In genomic region chr6:32983493-32983848, GRCh38 we compare ENCODE assay signal across 12 cellular contexts. TPM values are rescaled to one million over a fixed set of nuclear protein-coding genes. Genes with fewer than 3 reads are reported as not detected.
DNase-seq lines count a peak whose midpoint lies in the region; ATAC-seq and TF ChIP-seq lines count a peak whose summit lies in the region.
"Had no signal": no experiment of that assay in that cellular context is flagged by ENCODE, and none has a peak within 500 bp of the region (broad histone marks: within the 10 kb centered on the region; RNA-seq: fewer than 3 reads in every experiment).

No MANE protein-coding gene starts in this region.

- no peak overlapping the region for H3K4me3 Mint-ChIP-seq in activated naive CD4-positive, alpha-beta T cell treated with anti-CD3 and anti-CD28 coated beads, Interleukin-2, amount 10 ng/mL, durations not matched to agents 7 days and 5 days
- no peak overlapping the region for H3K4me3 Mint-ChIP-seq in endodermal cell

- no peaks in the 10 kb centered on the region for H3K27me3 ChIP-seq in RWPE2 (ENCODE audit: insufficient read depth, poor library complexity, severe bottlenecking)
- H3K27me3 ChIP-seq in endodermal cell (ENCODE audit: control insufficient read depth, insufficient read depth, low read length, poor library complexity, severe bottlenecking): no peaks in the 10 kb centered on the region
- H3K27me3 ChIP-seq in spleen (replicated peaks in 1 of 7): no peaks in the 10 kb centered on the region

- peaks cover 24% of the 10 kb centered on the region for H3K27me3 Mint-ChIP-seq in activated naive CD4-positive, alpha-beta T cell treated with anti-CD3 and anti-CD28 coated beads, Interleukin-2, amount 10 ng/mL, durations not matched to agents 7 days and 5 days
- peaks cover 2% of the 10 kb centered on the region for H3K27me3 Mint-ChIP-seq in endodermal cell (ENCODE audit: insufficient read depth)

- peak overlapping the region; percentile 46 for H3K27ac Mint-ChIP-seq in activated naive CD4-positive, alpha-beta T cell treated with anti-CD3 and anti-CD28 coated beads, Interleukin-2, amount 10 ng/mL, durations not matched to agents 7 days and 5 days
- H3K27ac Mint-ChIP-seq in endodermal cell: peak overlapping the region; percentile 41

- H3K36me3 Mint-ChIP-seq in activated naive CD4-positive, alpha-beta T cell treated with anti-CD3 and anti-CD28 coated beads, Interleukin-2, amount 10 ng/mL, durations not matched to agents 7 days and 5 days: peaks cover 35% of the 10 kb centered on the region
- H3K36me3 Mint-ChIP-seq in endodermal cell (ENCODE audit: low read depth): peaks cover 36% of the 10 kb centered on the region

- peaks cover 27% of the 10 kb centered on the region for H3K4me1 Mint-ChIP-seq in activated naive CD4-positive, alpha-beta T cell treated with anti-CD3 and anti-CD28 coated beads, Interleukin-2, amount 10 ng/mL, durations not matched to agents 7 days and 5 days
- H3K4me1 Mint-ChIP-seq in endodermal cell: peaks cover 24% of the 10 kb centered on the region

- intact Hi-C loops in spleen (cut with DNase I; ENCODE audit: low total_unique reads): loop anchor here (5.0 kb wide), 1 partner anchor 51 kb away; no protein-coding TSS in a partner anchor

- H3K9me3 Mint-ChIP-seq in activated naive CD4-positive, alpha-beta T cell treated with anti-CD3 and anti-CD28 coated beads, Interleukin-2, amount 10 ng/mL, durations not matched to agents 7 days and 5 days: no peaks in the 10 kb centered on the region
- H3K9me3 Mint-ChIP-seq in endodermal cell: no peaks in the 10 kb centered on the region

- peak overlapping the region; percentile 9 for H3K27ac ChIP-seq in RWPE2 (ENCODE audit: poor library complexity, severe bottlenecking)
- no peak overlapping the region for H3K27ac ChIP-seq in endodermal cell (ENCODE audit: low read depth, low read length)
- peak overlapping the region in 5 of 8 donors; percentile 24 to 65 (median 41) for H3K27ac ChIP-seq in spleen

- H3K4me3 ChIP-seq in RWPE2 (ENCODE audit: severe bottlenecking): no peak overlapping the region
- no peak overlapping the region for H3K4me3 ChIP-seq in endodermal cell (ENCODE audit: low read length)
- no peak overlapping the region for H3K4me3 ChIP-seq in spleen

- no peak for TF ChIP-seq POLR2A in spleen (IDR thresholded peaks at IDR 0.05)

- H3K36me3 ChIP-seq in RWPE2 (ENCODE audit: low read depth) (peaks cover 32% of the 10 kb centered on the region), endodermal cell (ENCODE audit: control insufficient read depth, insufficient read depth, low read length) (peaks cover 35% of the 10 kb centered on the region), spleen (peaks cover 9 to 60% (median 38%) of the 10 kb centered on the region in 6 donors)

- WGBS in endodermal cell (ENCODE audit: insufficient coverage in 1 of 2, insufficient read length in 1 of 2), 2 experiments: 83% methylated on average over 1 of the region's 1 CpG; no CpG with 5 or more reads in 1 of the 2 experiments
- 71 to 88% (median 78%) methylated on average over 1 of the region's 1 CpG for WGBS in spleen, 5 donors

- H3K9me3 ChIP-seq in RWPE2 (ENCODE audit: severe bottlenecking) (no peaks in the 10 kb centered on the region), endodermal cell (ENCODE audit: control insufficient read depth, low read length) (no peaks in the 10 kb centered on the region), spleen (no peaks in the 10 kb centered on the region)

- H3K9ac ChIP-seq in endodermal cell (ENCODE audit: extremely low read depth, low read length, poor library complexity, severe bottlenecking): no peak overlapping the region

- TF ChIP-seq CTCF in RWPE2 (IDR thresholded peaks at IDR 0.05; ENCODE audit: poor library complexity, severe bottlenecking) (no peak), endodermal cell (conservative IDR thresholded peaks at IDR 0.05) (no peak), spleen (IDR thresholded peaks at IDR 0.05 in 8 of 11, conservative IDR thresholded peaks at IDR 0.05 in 3 of 11) (no peak)

- H3K4me1 ChIP-seq in RWPE2 (ENCODE audit: insufficient read depth, poor library complexity, severe bottlenecking): no peaks in the 10 kb centered on the region
- H3K4me1 ChIP-seq in endodermal cell (ENCODE audit: control insufficient read depth, insufficient read depth, low read length): peaks cover 5% of the 10 kb centered on the region
- H3K4me1 ChIP-seq in spleen: peaks cover under 1 to 66% (median 43%) of the 10 kb centered on the region in 6 donors

- DNase-seq in activated naive CD4-positive, alpha-beta T cell treated with anti-CD3 and anti-CD28 coated beads, Interleukin-2, amount 10 ng/mL, durations not matched to agents 7 days and 5 days: no peak
- DNase-seq in activated naive CD4-positive, alpha-beta T cell treated with anti-CD3 and anti-CD28 coated beads, Interleukin-2, amount 50 U/mL, for 16 hours: no peak
- DNase-seq in RWPE2 (ENCODE audit: low spot score) (no peak), endodermal cell (peak; percentile 60), spleen (no peak), foreskin melanocyte (no peak), NCI-H1417 (lab: John Stamatoyannopoulos, UW) (no peak)
- DNase-seq: GDM1, NCI-H510A treated with DMSO at 0.1 percent for 48 hours, nucleus accumbens had no signal

- peak; percentile 21 for ATAC-seq in RWPE2 (ENCODE audit: low read depth)
- ATAC-seq in HG02798 (IDR thresholded peaks at IDR 0.05; ENCODE audit: poor library complexity, unreplicated experiment): no peak

- CTCF ChIA-PET in activated naive CD4-positive, alpha-beta T cell treated with anti-CD3 and anti-CD28 coated beads, Interleukin-2, amount 10 ng/mL, durations not matched to agents 7 days and 5 days (lab: Charles Lee): interaction anchor here (1.4 to 8.2 kb wide), 14 partner anchors 9 to 265 kb away, joined by 3 to 140 read pairs (median 20); partner anchors contain the start of genes HLA-DMA, HLA-DMB and TAP2

RNA-seq across cellular contexts. Expression of gene BRD2, which starts 15.1 kb away (rescaled TPM):
- total RNA-seq in endodermal cell (100 to 1,000 TPM; 209 to 233 TPM), spleen (100 to 1,000 TPM; 169 to 277 (median 234) TPM)
- 186 TPM for polyA plus RNA-seq in endodermal cell (2013, experiment 1 of 2)
- 176 TPM for polyA plus RNA-seq in endodermal cell (2013, experiment 2 of 2)
- 100 to 1,000 TPM in 2 of 3 donors, 10 to 100 TPM in 1; 80.5 to 127 (median 103) TPM for polyA plus RNA-seq in spleen

RNA-seq across cellular contexts. Expression of gene HLA-DOA, which starts 25.9 kb away (rescaled TPM):
- total RNA-seq in endodermal cell (10 to 100 TPM; 10.6 to 11.1 TPM), spleen (10 to 100 TPM; 30.8 to 89.5 (median 68.6) TPM)
- 2.3 TPM for polyA plus RNA-seq in endodermal cell (2013, experiment 1 of 2)
- polyA plus RNA-seq in endodermal cell (2013, experiment 2 of 2): 1.8 TPM
- 10 to 100 TPM; 36.9 to 48.7 (median 40.0) TPM for polyA plus RNA-seq in spleen
- total RNA-seq: MCF 10A had no signal

RNA-seq across cellular contexts. Expression of gene HLA-DMA, which starts 30.6 kb away (rescaled TPM):
- total RNA-seq in endodermal cell (10 to 100 TPM in 1 of 2 donors, 1 to 10 TPM in 1; 4.9 to 19.0 TPM), spleen (100 to 1,000 TPM; 141 to 218 (median 173) TPM)
- 2.2 TPM for polyA plus RNA-seq in endodermal cell (2013, experiment 1 of 2)
- 2.6 TPM for polyA plus RNA-seq in endodermal cell (2013, experiment 2 of 2)
- 100 to 1,000 TPM; 235 to 423 (median 270) TPM for polyA plus RNA-seq in spleen

RNA-seq across cellular contexts. Expression of gene HLA-DMB, which starts 42.6 kb away (rescaled TPM):
- total RNA-seq in endodermal cell (1 to 10 TPM in 1 of 2 donors, under 1 TPM in 1; 0.24 to 1.8 TPM), spleen (100 to 1,000 TPM; 124 to 178 (median 144) TPM)
- polyA plus RNA-seq in endodermal cell (2013, experiment 1 of 2): 0.25 TPM
- 0.25 TPM for polyA plus RNA-seq in endodermal cell (2013, experiment 2 of 2)
- 100 to 1,000 TPM; 158 to 226 (median 209) TPM for polyA plus RNA-seq in spleen
- total RNA-seq: MCF 10A had no signal

Comparison
In these comparisons a context has a peak if more than half of its experiments do, and no peak if none do; other contexts are left out.
1. RNA of gene HLA-DMA, which starts 30.6 kb away (total RNA-seq): 141 to 218 TPM in spleen; 4.9 to 19.0 TPM in endodermal cell; every median in the first group is over 4 times any median in the second.